ENCODE assay signal across 1 cellular context in genomic region chr5:141914154-141914743, GRCh38.
TF ChIP-seq lines count a peak whose summit lies in the region.

No MANE protein-coding gene starts in this region.

TF ChIP-seq in HepG2, 621 proteins besides CTCF, POLR2A, EP300 and RAD21 (continued from another document and continues in another):
- TF ChIP-seq ATF4 (CRISPR knock-in tag; IDR thresholded peaks at IDR 0.05), result no peak
- TF ChIP-seq ARID4A (CRISPR knock-in tag; IDR thresholded peaks at IDR 0.05; ENCODE audit: borderline replicate concordance), result peak; percentile 61; the same call in 1 of the 2 replicates
- no peak for TF ChIP-seq ZNF512B (CRISPR knock-in tag; IDR thresholded peaks at IDR 0.05; ENCODE audit: borderline replicate concordance)
- TF ChIP-seq SIX4 (CRISPR knock-in tag; IDR thresholded peaks at IDR 0.05), result no peak
- no peak for TF ChIP-seq GATAD1 (CRISPR knock-in tag; IDR thresholded peaks at IDR 0.05)
- TF ChIP-seq ZBTB20 (CRISPR knock-in tag; IDR thresholded peaks at IDR 0.05; ENCODE audit: borderline replicate concordance, low read depth), result no peak
- TF ChIP-seq TSC22D2 (CRISPR knock-in tag; IDR thresholded peaks at IDR 0.05; ENCODE audit: borderline replicate concordance), result no peak
- TF ChIP-seq CENPT (CRISPR knock-in tag; IDR thresholded peaks at IDR 0.05; ENCODE audit: low read depth), result no peak
- no peak for TF ChIP-seq REPIN1 (CRISPR knock-in tag; IDR thresholded peaks at IDR 0.05; ENCODE audit: borderline replicate concordance, low read depth)
- TF ChIP-seq ZNF574 (CRISPR knock-in tag; IDR thresholded peaks at IDR 0.05), result peak; percentile 49; the same call in 1 of the 2 replicates
- no peak for TF ChIP-seq AKNA (CRISPR knock-in tag; IDR thresholded peaks at IDR 0.05; ENCODE audit: borderline replicate concordance)
- TF ChIP-seq SAP130 (CRISPR knock-in tag; IDR thresholded peaks at IDR 0.05; ENCODE audit: low read depth), result peak; percentile 35; the same call in 1 of the 2 replicates
- no peak for TF ChIP-seq ZFP91 (CRISPR knock-in tag; IDR thresholded peaks at IDR 0.05; ENCODE audit: borderline replicate concordance)
- 0 out of 2 replicates have a peak, but pooled peaks have one; percentile 37 for TF ChIP-seq PATZ1 (CRISPR knock-in tag; IDR thresholded peaks at IDR 0.05)
- TF ChIP-seq TFDP2 (CRISPR knock-in tag; IDR thresholded peaks at IDR 0.05), result peak; percentile 33; the same call in 1 of the 2 replicates
- no peak for TF ChIP-seq ZNF530 (CRISPR knock-in tag; IDR thresholded peaks at IDR 0.05; ENCODE audit: low read depth)
- no peak for TF ChIP-seq JUND (CRISPR knock-in tag; IDR thresholded peaks at IDR 0.05)
- no peak for TF ChIP-seq SP2 (CRISPR knock-in tag; IDR thresholded peaks at IDR 0.05)
- TF ChIP-seq ZNF543 (CRISPR knock-in tag; IDR thresholded peaks at IDR 0.05), result 0 out of 2 replicates have a peak, but pooled peaks have one; percentile 56
- no peak for TF ChIP-seq ZNF124 (CRISPR knock-in tag; IDR thresholded peaks at IDR 0.05)
- TF ChIP-seq SOX6 (IDR thresholded peaks at IDR 0.05), result no peak
- TF ChIP-seq SOX6 (CRISPR knock-in tag; IDR thresholded peaks at IDR 0.05), result no peak
- no peak for TF ChIP-seq FOXA3 (CRISPR knock-in tag; IDR thresholded peaks at IDR 0.05)
- TF ChIP-seq ZNF431 (CRISPR knock-in tag; IDR thresholded peaks at IDR 0.05; ENCODE audit: borderline replicate concordance, low read depth), result no peak
- TF ChIP-seq ATF1 (CRISPR knock-in tag; IDR thresholded peaks at IDR 0.05), result no peak
